Comparison of ENCODE assay signal across 22 cellular contexts in the genomic region with DNA sequence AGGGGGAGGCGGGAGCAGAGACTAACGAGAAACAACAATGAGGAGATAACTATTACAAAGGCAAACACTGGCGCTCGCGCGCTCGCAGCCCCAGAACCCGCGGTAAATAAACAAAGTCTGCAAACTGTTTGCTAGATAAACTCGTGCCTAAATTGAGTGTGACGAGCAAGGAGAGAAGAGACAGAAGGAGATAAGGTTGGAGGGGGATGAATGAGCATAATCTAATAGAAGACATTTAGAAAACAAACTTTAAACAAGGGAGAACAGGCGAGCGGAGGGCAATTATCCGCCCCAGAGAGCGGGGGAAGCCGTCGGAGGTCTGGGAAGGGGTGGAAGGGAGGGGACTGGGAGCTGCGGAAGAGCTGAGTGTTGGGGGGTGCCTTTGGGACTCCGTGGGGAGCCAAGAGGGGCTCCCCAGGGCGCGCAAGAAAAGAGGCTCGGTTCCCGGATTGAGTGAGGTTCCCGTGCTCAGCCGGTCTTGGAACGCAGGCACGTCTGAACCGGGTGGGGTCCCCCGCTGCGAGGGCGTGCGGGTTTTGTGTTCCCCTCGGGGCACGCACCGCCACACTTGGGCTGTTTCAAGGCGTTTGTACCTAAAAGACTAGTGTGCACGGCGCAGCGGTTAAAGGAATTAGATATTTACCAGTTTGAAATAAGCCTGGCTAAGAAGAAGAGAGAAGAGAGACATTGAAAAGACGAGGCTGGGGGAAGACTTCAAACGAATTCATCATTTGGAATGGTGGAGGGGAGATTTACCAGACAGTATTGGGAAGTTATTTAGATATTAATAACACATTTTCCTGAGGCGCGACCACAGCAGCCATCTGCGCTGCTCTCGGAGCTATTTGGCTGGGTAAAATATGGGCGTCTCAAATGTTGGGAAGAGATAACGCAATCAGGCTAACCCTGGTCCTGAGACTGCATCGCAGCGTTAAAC. TPM values are rescaled to one million over a fixed set of nuclear protein-coding genes. Genes with fewer than 3 reads are reported as not detected.
DNase-seq lines count a peak whose midpoint lies in the region; ATAC-seq lines count a peak whose summit lies in the region.
"Had no signal": no experiment of that assay in that cellular context is flagged by ENCODE, and none has a peak within 500 bp of the region (broad histone marks: within the 10 kb centered on the region; RNA-seq: fewer than 3 reads in every experiment).

No MANE protein-coding gene starts in this region.

- peaks cover 95% of the 10 kb centered on the region for H3K27me3 ChIP-seq in iPS-15b (ENCODE audit: control insufficient read depth, insufficient read depth, low read length)
- H3K27me3 ChIP-seq in mesenchymal stem cell (ENCODE audit: control insufficient read depth in 1 of 2, insufficient read depth in 1 of 2, low read length in 2 of 2) = peaks cover 94 to 98% of the 10 kb centered on the region in 2 experiments

- H3K4me3 ChIP-seq in iPS-15b (ENCODE audit: low read depth, low read length) (peak overlapping the region; percentile 28), mesenchymal stem cell (ENCODE audit: insufficient read depth in 1 of 2, low read depth in 1 of 2, low read length in 2 of 2) (no peak overlapping the region)
- H3K4me3 ChIP-seq: mucosa of descending colon, pancreas, skin epidermis, thoracic aorta had no signal

- no peak overlapping the region for H2BK120ac ChIP-seq in mesenchymal stem cell (ENCODE audit: low read depth, low read length)

- H3K27ac ChIP-seq in mesenchymal stem cell (ENCODE audit: low read length, poor library complexity, severe bottlenecking) = no peak overlapping the region
- H3K27ac ChIP-seq: pancreas, skin epidermis, thoracic aorta had no signal

- WGBS in mesenchymal stem cell = under 1% methylated on average over 45 of the region's 49 CpGs

- H3K4me2 ChIP-seq in mesenchymal stem cell (ENCODE audit: low read length, poor library complexity, severe bottlenecking) = no peak overlapping the region

- H3K27ac Mint-ChIP-seq in activated T-cell treated with anti-CD3 and anti-CD28 coated beads, Interleukin-2, amount 50 U/mL, for 72 hours = peak overlapping the region; percentile 86
- peak overlapping the region; percentile 78 for H3K27ac Mint-ChIP-seq in stimulated activated naive B cell treated with anti-CD40 and anti-IgM and Interleukin-4, amounts not matched to agents 10 μg/mL and 1 μg/mL and 100 μg/mL, for 72 hours

- H3K4me1 Mint-ChIP-seq in activated T-cell treated with anti-CD3 and anti-CD28 coated beads, Interleukin-2, amount 50 U/mL, for 72 hours (ENCODE audit: low read depth) = peaks cover 50% of the 10 kb centered on the region
- H3K4me1 Mint-ChIP-seq in stimulated activated naive B cell treated with anti-CD40 and anti-IgM and Interleukin-4, amounts not matched to agents 10 μg/mL and 1 μg/mL and 100 μg/mL, for 72 hours = peaks cover 12 to 28% of the 10 kb centered on the region in 2 donors

- no peak overlapping the region for H3K14ac ChIP-seq in mesenchymal stem cell (ENCODE audit: low read length in 2 of 2)

- no peak overlapping the region for H3K4me3 Mint-ChIP-seq in activated T-cell treated with anti-CD3 and anti-CD28 coated beads, Interleukin-2, amount 50 U/mL, for 72 hours
- H3K4me3 Mint-ChIP-seq in stimulated activated naive B cell treated with anti-CD40 and anti-IgM and Interleukin-4, amounts not matched to agents 10 μg/mL and 1 μg/mL and 100 μg/mL, for 72 hours = peak overlapping the region; percentile 37 to 55

- H3K9ac ChIP-seq in iPS-15b (ENCODE audit: low read depth, low read length) (no peak overlapping the region), mesenchymal stem cell (ENCODE audit: low read length) (no peak overlapping the region)

- H3K79me1 ChIP-seq in mesenchymal stem cell (replicated peaks; ENCODE audit: low read length, poor library complexity, severe bottlenecking) = no peaks in the 10 kb centered on the region

- H3K9me3 ChIP-seq in iPS-15b (ENCODE audit: control insufficient read depth, insufficient read depth, low read length) = no peaks in the 10 kb centered on the region
- no peaks in the 10 kb centered on the region for H3K9me3 ChIP-seq in mesenchymal stem cell (ENCODE audit: control insufficient read depth, low read length)
- H3K9me3 ChIP-seq: mucosa of descending colon, pancreas, thoracic aorta had no signal

- H3K27me3 Mint-ChIP-seq in activated T-cell treated with anti-CD3 and anti-CD28 coated beads, Interleukin-2, amount 50 U/mL, for 72 hours (ENCODE audit: low read depth) = peaks cover 96% of the 10 kb centered on the region
- peaks cover 91% of the 10 kb centered on the region in 2 donors for H3K27me3 Mint-ChIP-seq in stimulated activated naive B cell treated with anti-CD40 and anti-IgM and Interleukin-4, amounts not matched to agents 10 μg/mL and 1 μg/mL and 100 μg/mL, for 72 hours

- no peak overlapping the region for H4K91ac ChIP-seq in mesenchymal stem cell (ENCODE audit: low read length)

- H3K9me3 Mint-ChIP-seq in activated T-cell treated with anti-CD3 and anti-CD28 coated beads, Interleukin-2, amount 50 U/mL, for 72 hours = no peaks in the 10 kb centered on the region
- no peaks in the 10 kb centered on the region for H3K9me3 Mint-ChIP-seq in stimulated activated naive B cell treated with anti-CD40 and anti-IgM and Interleukin-4, amounts not matched to agents 10 μg/mL and 1 μg/mL and 100 μg/mL, for 72 hours

- H2AK5ac ChIP-seq in mesenchymal stem cell (ENCODE audit: low read length, severe bottlenecking) = no peak overlapping the region

- no peaks in the 10 kb centered on the region for H3K36me3 Mint-ChIP-seq in activated T-cell treated with anti-CD3 and anti-CD28 coated beads, Interleukin-2, amount 50 U/mL, for 72 hours (ENCODE audit: insufficient read depth in 2 of 2)
- H3K36me3 Mint-ChIP-seq in stimulated activated naive B cell treated with anti-CD40 and anti-IgM and Interleukin-4, amounts not matched to agents 10 μg/mL and 1 μg/mL and 100 μg/mL, for 72 hours = peaks cover 2 to 4% of the 10 kb centered on the region in 2 donors

- DNase-seq in activated T-cell treated with anti-CD3 and anti-CD28 coated beads, Interleukin-2, amount 50 U/mL, for 72 hours = no peak
- no peak for DNase-seq in activated T-cell treated with anti-CD3 and anti-CD28 coated beads, Interleukin-2, amount 50 U/mL, for 1 hour
- DNase-seq in NCI-H748 (lab: John Stamatoyannopoulos, UW; ENCODE audit: unreplicated experiment) = peak; percentile 50
- no peak for DNase-seq in stimulated activated naive B cell treated with anti-CD40 and anti-IgM and Interleukin-4, amounts not matched to agents 10 μg/mL and 1 μg/mL and 100 μg/mL, for 72 hours
- DNase-seq in RKO (ENCODE audit: low spot score) = no peak
- no peak for DNase-seq in mesenchymal stem cell
- no peak for DNase-seq in D341Med (ENCODE audit: low spot score)
- DNase-seq: activated gamma-delta T cell; cerebellar nuclear complex; GF-D8; GOT3; mucosa of descending colon; NCI-H1092 treated with DMSO at 0.1 percent for 48 hours; NCI-H2227 treated with DMSO at 0.1 percent for 48 hours; pancreas; stimulated activated CD4-positive, alpha-beta T cell treated with anti-CD3 and anti-CD28 coated beads, Interleukin-4, amount 100 ng/mL, for 4 hours had no signal

- H3K36me3 ChIP-seq in iPS-15b (ENCODE audit: control insufficient read depth, insufficient read depth, low read length) (no peaks in the 10 kb centered on the region), mesenchymal stem cell (ENCODE audit: control insufficient read depth in 1 of 2, insufficient read depth in 2 of 2, low read depth in 1 of 2, low read length in 2 of 2) (no peaks in the 10 kb centered on the region)
- H3K36me3 ChIP-seq: pancreas, thoracic aorta had no signal

- peaks cover 20% of the 10 kb centered on the region for H3K4me1 ChIP-seq in iPS-15b (ENCODE audit: control insufficient read depth, insufficient read depth, low read length)
- H3K4me1 ChIP-seq in mesenchymal stem cell (ENCODE audit: control insufficient read depth, insufficient read depth, low read depth, low read length) = peaks cover 11% of the 10 kb centered on the region
- H3K4me1 ChIP-seq: pancreas had no signal

- H2BK12ac ChIP-seq in mesenchymal stem cell (ENCODE audit: low read length in 2 of 2) = no peak overlapping the region

- H3K4ac ChIP-seq in mesenchymal stem cell (ENCODE audit: low read depth in 1 of 2, low read length in 2 of 2) = no peak overlapping the region

- no peak overlapping the region for H2BK5ac ChIP-seq in mesenchymal stem cell (ENCODE audit: low read depth, low read length, poor library complexity, severe bottlenecking)

- no peak overlapping the region for H4K8ac ChIP-seq in mesenchymal stem cell (ENCODE audit: low read length)

- no peak overlapping the region for H2AFZ ChIP-seq in mesenchymal stem cell (ENCODE audit: low read depth, low read length)

- H2BK15ac ChIP-seq in mesenchymal stem cell (ENCODE audit: low read depth, poor library complexity, severe bottlenecking) = no peak overlapping the region

- H3K18ac ChIP-seq in mesenchymal stem cell (ENCODE audit: low read depth in 1 of 2, low read length in 2 of 2) = no peak overlapping the region

- no peak overlapping the region for H3K23ac ChIP-seq in mesenchymal stem cell (ENCODE audit: low read length in 2 of 2)

- no peak for ATAC-seq in activated T-cell treated with anti-CD3 and anti-CD28 coated beads, Interleukin-2, amount 50 U/mL, for 72 hours (replicated peaks in 1 of 2)
- ATAC-seq in stimulated activated naive B cell treated with anti-CD40 and anti-IgM and Interleukin-4, amounts not matched to agents 10 μg/mL and 1 μg/mL and 100 μg/mL, for 72 hours (replicated peaks) = no peak
- ATAC-seq: activated CD4-positive, CD25-positive, alpha-beta regulatory T cell treated with anti-CD3 and anti-CD28 coated beads, Interleukin-2, amount 50 U/mL, for 24 hours; mucosa of descending colon; pancreas; Right ventricle myocardium inferior had no signal

RNA-seq across cellular contexts. Expression of a gene that starts 10.6 kb away (rescaled TPM):
- total RNA-seq in activated T-cell treated with anti-CD3 and anti-CD28 coated beads, Interleukin-2, amount 50 U/mL, for 72 hours = not detected
- polyA plus RNA-seq in mesenchymal stem cell (2013, experiment 1 of 2) = not detected
- polyA plus RNA-seq in mesenchymal stem cell (2013, experiment 2 of 2) = not detected
- total RNA-seq: mucosa of descending colon; pancreas; Right ventricle myocardium inferior; T-helper 2 cell treated with Interferon-gamma antibody and Interleukin-4, amounts not matched to agents 100 ng/mL and 5 ng/mL, for 36 hours; thoracic aorta had no signal
- polyA plus RNA-seq: pancreas had no signal

Comparison
In these comparisons a context has a peak if more than half of its experiments do, and no peak if none do; other contexts are left out.
1. H3K4me3 Mint-ChIP-seq: peak in stimulated activated naive B cell treated with anti-CD40 and anti-IgM and Interleukin-4, amounts not matched to agents 10 μg/mL and 1 μg/mL and 100 μg/mL, for 72 hours (2 of 2); none in activated T-cell treated with anti-CD3 and anti-CD28 coated beads, Interleukin-2, amount 50 U/mL, for 72 hours (0 of 2).